ENCODE assay signal across 8 cellular contexts in genomic region chr4:75940692-75941253, GRCh38. TPM values are rescaled to one million over a fixed set of nuclear protein-coding genes. Genes with fewer than 3 reads are reported as not detected.
DNase-seq lines count a peak whose midpoint lies in the region; ATAC-seq and TF ChIP-seq lines count a peak whose summit lies in the region.

Gene NAAA (minus strand): TSS chr4:75941013. CDS start chr4:75940949, 64 bp downstream.

- peak; percentile 45 to 66 for TF ChIP-seq RAD21 in liver (IDR thresholded peaks at IDR 0.05)

- H3K27ac ChIP-seq in 22Rv1 (peak within 1 kb of the TSS; percentile 70), liver (ENCODE audit: low read depth in 1 of 2, low read length in 2 of 2) (peak within 1 kb of the TSS; percentile 91 to 93)

- no peaks in the 10 kb centered on the region for H3K36me3 ChIP-seq in liver (ENCODE audit: control insufficient read depth in 4 of 4, insufficient read depth in 3 of 4, low read depth in 1 of 4, low read length in 3 of 4)

- H3K9ac ChIP-seq in liver (ENCODE audit: low read depth in 1 of 2, low read length in 2 of 2): peak within 1 kb of the TSS in 1 of 2 donors; percentile 72

- under 1% methylated on average over 66 of the region's 66 CpGs for WGBS in liver

- peaks cover 3 to 17% (median 7%) of the 10 kb centered on the region in 4 donors for H3K4me1 ChIP-seq in liver (ENCODE audit: control insufficient read depth in 4 of 4, insufficient read depth in 4 of 4, low read length in 3 of 4)

- TF ChIP-seq CTCF in 22Rv1 (IDR thresholded peaks at IDR 0.05): peak; percentile 12; the same call in 1 of the 2 replicates
- peak; percentile 38 for TF ChIP-seq CTCF in liver (IDR thresholded peaks at IDR 0.05; ENCODE audit: low read depth, low read length, missing input control)

- DNase-seq in NCI-H2227 (lab: John Stamatoyannopoulos, UW; ENCODE audit: unreplicated experiment) (peak; percentile 81), dedifferentiated amniotic fluid mesenchymal stem cell (ENCODE audit: extremely low spot score) (peak; percentile 30)
- DNase-seq in activated CD4-positive, alpha-beta T cell treated with anti-CD3 and anti-CD28 coated beads, Interleukin-2, amount 50 U/mL, for 1 hour: peak; percentile 72
- DNase-seq in stimulated activated CD4-positive, alpha-beta T cell treated with anti-CD3 and anti-CD28 coated beads, Interleukin-4, amount 100 ng/mL, for 4 hours: peak; percentile 73 to 77

- peak within 1 kb of the TSS; percentile 80 to 98 (median 97) for H3K4me3 ChIP-seq in liver (ENCODE audit: low read depth in 1 of 3, low read length in 3 of 3)

- ATAC-seq in GM18498 (IDR thresholded peaks at IDR 0.05; ENCODE audit: unreplicated experiment): peak; percentile 85
- peak; percentile 58 for ATAC-seq in HG02943 (IDR thresholded peaks at IDR 0.05; ENCODE audit: low read depth, unreplicated experiment)

- no peaks in the 10 kb centered on the region for H3K9me3 ChIP-seq in liver (ENCODE audit: control insufficient read depth in 4 of 4, low read length in 3 of 4)

- no peaks in the 10 kb centered on the region for H3K27me3 ChIP-seq in liver (ENCODE audit: control insufficient read depth in 4 of 4, insufficient read depth in 4 of 4, low read length in 3 of 4)

TF ChIP-seq in liver, 16 proteins besides CTCF, POLR2A, EP300 and RAD21:
- TF ChIP-seq HNF4A (conservative IDR thresholded peaks at IDR 0.05) (no peak), RXRA (IDR thresholded peaks at IDR 0.05) (peak; percentile 69 to 81)

RNA-seq across cellular contexts. Expression of gene NAAA, which starts in this region (rescaled TPM):
- total RNA-seq in liver: 100 to 1,000 TPM in 1 of 2 donors, 10 to 100 TPM in 1; 49.4 to 122 TPM
- 10 to 100 TPM; 42.2 to 65.1 TPM for polyA plus RNA-seq in liver

Comparison
In these comparisons a context has a peak if more than half of its experiments do, and no peak if none do; other contexts are left out.
1. Peak in every context shown above with its lines: DNase-seq, ATAC-seq, H3K4me3 ChIP-seq and H3K27ac ChIP-seq.
2. DNase-seq: peak in every context shown above with its lines; median percentile 81 in NCI-H2227; 75 in stimulated activated CD4-positive, alpha-beta T cell treated with anti-CD3 and anti-CD28 coated beads, Interleukin-4, amount 100 ng/mL, for 4 hours; 72 in activated CD4-positive, alpha-beta T cell treated with anti-CD3 and anti-CD28 coated beads, Interleukin-2, amount 50 U/mL, for 1 hour; 30 in dedifferentiated amniotic fluid mesenchymal stem cell.